ENCODE assay signal across 8 cellular contexts in the genomic region with DNA sequence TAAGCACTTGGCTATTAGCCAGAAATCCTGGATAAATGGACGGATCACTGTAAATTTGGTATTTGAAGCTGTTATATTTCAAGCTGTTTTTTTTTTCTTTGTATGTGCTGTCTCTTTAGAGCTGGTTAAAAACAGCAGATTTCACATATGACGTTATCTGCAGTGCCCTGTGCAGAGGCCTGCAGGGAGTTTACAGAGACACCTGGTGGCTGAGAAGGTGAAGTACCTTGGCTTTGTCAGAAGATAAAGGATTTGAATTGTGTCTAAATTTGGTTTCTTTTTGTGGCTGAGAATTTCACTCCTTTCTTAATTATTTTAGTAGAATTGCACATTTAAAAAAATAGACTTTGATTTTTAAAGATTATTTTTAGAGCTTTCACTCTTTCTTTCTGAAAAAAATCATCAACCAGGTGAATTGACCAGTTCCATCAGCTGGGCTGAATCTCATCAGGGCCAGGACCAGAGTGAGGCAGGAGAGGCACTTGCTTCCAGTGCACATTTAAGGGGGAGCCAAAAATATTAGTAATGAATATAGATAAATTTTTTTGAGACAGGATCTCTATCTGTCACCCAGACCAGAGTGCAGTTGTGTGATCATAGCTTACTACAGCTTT. TPM values are rescaled to one million over a fixed set of nuclear protein-coding genes. Genes with fewer than 3 reads are reported as not detected.
DNase-seq lines count a peak whose midpoint lies in the region; ATAC-seq and TF ChIP-seq lines count a peak whose summit lies in the region.

No MANE protein-coding gene starts in this region.

- ATAC-seq in HG02759 (IDR thresholded peaks at IDR 0.05; ENCODE audit: unreplicated experiment), result peak; percentile 94

- H3K4me3 ChIP-seq in A673 (ENCODE audit: low read depth, low read length, poor library complexity, severe bottlenecking) (no peak overlapping the region), brain microvascular endothelial cell (ENCODE audit: low read depth, low read length) (no peak overlapping the region), kidney epithelial cell (ENCODE audit: low read depth, low read length) (no peak overlapping the region)

- POLR2A ChIA-PET in A673 (lab: Charles Lee; ENCODE audit: low non-redundant PET), result no interaction called here

- in situ Hi-C loops in GM13977 (cut with MboI; ENCODE audit: low pct_unique_long_range_greater_than_20kb, low sequenced_read_pairs, unreplicated experiment), result loop anchor here (10.0 to 25.0 kb wide), 2 partner anchors 271 to 387 kb away; a partner anchor contains a TSS
- in situ Hi-C loops in brain microvascular endothelial cell (cut with HindIII; ENCODE audit: low pct_ligation_motif_present, low sequenced_read_pairs), result no loop called here

- H3K27ac ChIP-seq in A673 (ENCODE audit: low read depth, low read length, poor library complexity, severe bottlenecking), result no peak overlapping the region
- no peak overlapping the region for H3K27ac ChIP-seq in brain microvascular endothelial cell

- no TSS peak for BruUV-seq in A673 (replicated peaks; lab: Mats Ljungman, UMichigan)

- TF ChIP-seq CTCF in A673 (conservative IDR thresholded peaks at IDR 0.05; ENCODE audit: low read depth, low read length) (peak; percentile 90), GM13977 (IDR thresholded peaks at IDR 0.05; ENCODE audit: extremely low read depth, insufficient read depth, missing control alignments) (peak; percentile 79), brain microvascular endothelial cell (IDR thresholded peaks at IDR 0.05; ENCODE audit: low read depth, low read length, missing control alignments) (peak; percentile 91), kidney epithelial cell (IDR thresholded peaks at IDR 0.05; ENCODE audit: insufficient read depth, low read length, poor library complexity, severe bottlenecking) (peak; percentile 84)

- H3K36me3 ChIP-seq in A673 (ENCODE audit: insufficient read depth, low read length, poor library complexity, severe bottlenecking) (no peaks in the 10 kb centered on the region), brain microvascular endothelial cell (replicated peaks) (no peaks in the 10 kb centered on the region), kidney epithelial cell (ENCODE audit: control insufficient read depth, insufficient read depth, low read length) (no peaks in the 10 kb centered on the region)

- peaks cover 20% of the 10 kb centered on the region for H3K4me1 ChIP-seq in A673 (ENCODE audit: insufficient read depth, low read length, poor library complexity, severe bottlenecking)

- intact Hi-C loops in A673 (cut with micrococcal nuclease; ENCODE audit: unreplicated experiment), result loop anchor here (2.0 to 10.0 kb wide), 3 partner anchors 269 to 861 kb away; a partner anchor contains a TSS

- no peaks in the 10 kb centered on the region for H3K9me3 ChIP-seq in A673 (ENCODE audit: low read depth, low read length, poor library complexity, severe bottlenecking)

- H3K27me3 ChIP-seq in A673 (replicated peaks; ENCODE audit: insufficient read depth, low read depth, low read length, poor library complexity) (no peaks in the 10 kb centered on the region), brain microvascular endothelial cell (replicated peaks) (no peaks in the 10 kb centered on the region), kidney epithelial cell (ENCODE audit: control insufficient read depth, insufficient read depth, low read length) (no peaks in the 10 kb centered on the region)

- DNase-seq in A673 (ENCODE audit: low spot score) (peak; percentile 87), GM13977 (ENCODE audit: low spot score) (peak; percentile 80), NCI-H1105 treated with DMSO at 0.1 percent for 48 hours (lab: John Stamatoyannopoulos, UW) (peak; percentile 50), T-helper 1 cell (peak; percentile 31 to 81 (median 53)), brain microvascular endothelial cell (peak; percentile 53), kidney epithelial cell (ENCODE audit: low read depth) (no peak)
- DNase-seq in stimulated activated CD8-positive, alpha-beta memory T cell treated with anti-CD3 and anti-CD28 coated beads, Interleukin-4, amount 100 ng/mL, for 48 hours, result peak; percentile 64

- CTCF ChIA-PET in A673 (lab: Charles Lee), result interaction anchor here (0.5 to 2.1 kb wide), 7 partner anchors 9 to 694 kb away, joined by 3 to 22 read pairs (median 4); no protein-coding TSS in a partner anchor

RNA-seq across cellular contexts. Expression of a gene that starts 9.6 kb away (rescaled TPM):
- 0.35 and 1.5 TPM in 2 replicates for total RNA-seq in A673 (2021)
- 0.07 TPM in 1 of 2 replicates, not detected in the other for total RNA-seq in kidney epithelial cell
